14 cellular contexts compared by ENCODE assay signal in the genomic region with DNA sequence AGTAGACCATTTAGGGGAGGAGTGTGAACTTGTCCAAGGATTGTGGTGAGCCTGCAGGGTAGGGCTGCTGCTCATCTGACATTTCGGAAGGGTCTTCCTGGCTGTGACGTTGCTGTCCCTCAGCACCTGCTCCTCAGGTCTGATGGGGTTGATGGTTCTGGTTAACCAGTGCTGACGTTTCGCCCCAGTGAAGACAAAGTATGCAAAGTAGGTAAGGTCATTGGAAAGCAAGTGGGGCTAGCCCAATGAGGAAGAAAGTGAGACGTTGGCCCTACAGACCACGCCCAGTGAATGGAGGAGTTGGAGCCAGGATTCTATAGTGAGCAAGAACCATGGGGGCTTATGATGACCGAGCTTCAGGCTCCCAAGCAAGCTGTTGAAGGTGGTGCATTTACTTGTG. TPM values are rescaled to one million over a fixed set of nuclear protein-coding genes. Genes with fewer than 3 reads are reported as not detected.
DNase-seq lines count a peak whose midpoint lies in the region; ATAC-seq and TF ChIP-seq lines count a peak whose summit lies in the region.
"Had no signal": no experiment of that assay in that cellular context is flagged by ENCODE, and none has a peak within 500 bp of the region (broad histone marks: within the 10 kb centered on the region; RNA-seq: fewer than 3 reads in every experiment).

No MANE protein-coding gene starts in this region.

- H3K27me3 ChIP-seq in uterus (no peaks in the 10 kb centered on the region), psoas muscle (ENCODE audit: insufficient read depth in 3 of 3, low read length in 2 of 3) (no peaks in the 10 kb centered on the region)
- H3K27me3 ChIP-seq: neutrophil had no signal

- intact Hi-C loops in uterus (cut with DNase I; ENCODE audit: low total_unique reads) (no loop called here), psoas muscle (cut with DNase I) (no loop called here)

- no peak overlapping the region for H3K27ac ChIP-seq in uterus
- no peak overlapping the region for H3K27ac ChIP-seq in psoas muscle
- H3K27ac ChIP-seq: neutrophil had no signal

- H3K36me3 ChIP-seq in uterus (no peaks in the 10 kb centered on the region), psoas muscle (ENCODE audit: insufficient read depth in 1 of 2, low read depth in 1 of 2) (no peaks in the 10 kb centered on the region)
- H3K36me3 ChIP-seq: neutrophil had no signal

- no peak for TF ChIP-seq POLR2A in uterus (IDR thresholded peaks at IDR 0.05)

- H3K9me3 ChIP-seq in T-helper 17 cell (ENCODE audit: control insufficient read depth, low read length, poor library complexity, severe bottlenecking) (no peaks in the 10 kb centered on the region), uterus (no peaks in the 10 kb centered on the region), psoas muscle (no peaks in the 10 kb centered on the region)
- H3K9me3 ChIP-seq: neutrophil had no signal

- ATAC-seq in GM18498 (IDR thresholded peaks at IDR 0.05; ENCODE audit: unreplicated experiment) (peak; percentile 59), GM21447 (IDR thresholded peaks at IDR 0.05; ENCODE audit: unreplicated experiment) (peak; percentile 51), HG03135 (IDR thresholded peaks at IDR 0.05; ENCODE audit: unreplicated experiment) (peak; percentile 57), T-helper 17 cell (peak; percentile 25), psoas muscle (no peak)
- ATAC-seq in activated T-helper 17 cell treated with anti-CD3 and anti-CD28 coated beads, Interleukin-2, amount 50 U/mL, for 72 hours (replicated peaks), result no peak
- ATAC-seq: left cardiac atrium had no signal

- H3K4me3 Mint-ChIP-seq in T-helper 17 cell, result no peak overlapping the region
- H3K4me3 Mint-ChIP-seq in activated T-helper 17 cell treated with anti-CD3 and anti-CD28 coated beads, Interleukin-2, amount 50 U/mL, for 72 hours, result no peak overlapping the region
- H3K4me3 Mint-ChIP-seq: activated naive CD8-positive, alpha-beta T cell treated with anti-CD3 and anti-CD28 coated beads for 36 hours; stimulated activated naive CD8-positive, alpha-beta T cell treated with anti-CD3 and anti-CD28 coated beads, Interleukin-15, Interleukin-2, amounts not matched to agents 100 ng/mL and 50 ng/mL, for 24 hours had no signal

- no peaks in the 10 kb centered on the region for H3K9me3 Mint-ChIP-seq in activated T-helper 17 cell treated with anti-CD3 and anti-CD28 coated beads, Interleukin-2, amount 50 U/mL, for 72 hours
- H3K9me3 Mint-ChIP-seq: activated naive CD8-positive, alpha-beta T cell treated with anti-CD3 and anti-CD28 coated beads for 36 hours; stimulated activated naive CD8-positive, alpha-beta T cell treated with anti-CD3 and anti-CD28 coated beads, Interleukin-15, Interleukin-2, amounts not matched to agents 100 ng/mL and 50 ng/mL, for 24 hours had no signal

- no peak for TF ChIP-seq CTCF in uterus (IDR thresholded peaks at IDR 0.05)
- no peak for TF ChIP-seq CTCF in psoas muscle (IDR thresholded peaks at IDR 0.05)

- H3K27ac Mint-ChIP-seq in T-helper 17 cell, result no peak overlapping the region
- H3K27ac Mint-ChIP-seq in activated T-helper 17 cell treated with anti-CD3 and anti-CD28 coated beads, Interleukin-2, amount 50 U/mL, for 72 hours, result no peak overlapping the region
- H3K27ac Mint-ChIP-seq: activated naive CD8-positive, alpha-beta T cell treated with anti-CD3 and anti-CD28 coated beads for 36 hours; stimulated activated naive CD8-positive, alpha-beta T cell treated with anti-CD3 and anti-CD28 coated beads, Interleukin-15, Interleukin-2, amounts not matched to agents 100 ng/mL and 50 ng/mL, for 24 hours had no signal

- H3K4me3 ChIP-seq in uterus (no peak overlapping the region), psoas muscle (no peak overlapping the region)

- no peaks in the 10 kb centered on the region for H3K36me3 Mint-ChIP-seq in T-helper 17 cell (ENCODE audit: low read depth)
- H3K36me3 Mint-ChIP-seq in activated T-helper 17 cell treated with anti-CD3 and anti-CD28 coated beads, Interleukin-2, amount 50 U/mL, for 72 hours (ENCODE audit: low read depth), result no peaks in the 10 kb centered on the region
- H3K36me3 Mint-ChIP-seq: activated naive CD8-positive, alpha-beta T cell treated with anti-CD3 and anti-CD28 coated beads for 36 hours had no signal

- WGBS in psoas muscle, 3 donors, result 84 to 91% (median 89%) methylated on average over 7 of the region's 7 CpGs

- peaks cover 17% of the 10 kb centered on the region for H3K4me1 Mint-ChIP-seq in T-helper 17 cell
- H3K4me1 Mint-ChIP-seq in activated T-helper 17 cell treated with anti-CD3 and anti-CD28 coated beads, Interleukin-2, amount 50 U/mL, for 72 hours, result peaks cover 7% of the 10 kb centered on the region

- peaks cover 21% of the 10 kb centered on the region for H3K27me3 Mint-ChIP-seq in T-helper 17 cell
- peaks cover 12% of the 10 kb centered on the region for H3K27me3 Mint-ChIP-seq in activated T-helper 17 cell treated with anti-CD3 and anti-CD28 coated beads, Interleukin-2, amount 50 U/mL, for 72 hours

- DNase-seq in T-helper 17 cell (no peak), uterus (no peak), MV-4-11 (lab: John Stamatoyannopoulos, UW) (no peak), psoas muscle (no peak)
- DNase-seq: activated naive CD8-positive, alpha-beta T cell treated with anti-CD3 and anti-CD28 coated beads for 36 hours; foreskin melanocyte; left cardiac atrium; T-helper 1 cell had no signal

- no peaks in the 10 kb centered on the region for H3K4me1 ChIP-seq in uterus
- no peaks in the 10 kb centered on the region for H3K4me1 ChIP-seq in psoas muscle

RNA-seq across cellular contexts. Expression of gene ZNF396, which starts 33.4 kb away (rescaled TPM):
- under 1 TPM; 0.26 to 0.30 TPM for total RNA-seq in T-helper 17 cell
- total RNA-seq in uterus, result 1 to 10 TPM in 2 of 4 donors, under 1 TPM in 2; 0.26 to 3.9 (median 1.0) TPM
- under 1 TPM; 0.37 to 0.87 TPM for total RNA-seq in activated T-helper 17 cell treated with anti-CD3 and anti-CD28 coated beads, Interleukin-2, amount 50 U/mL, for 72 hours
- under 1 TPM; 0.30 to 0.79 (median 0.74) TPM for total RNA-seq in psoas muscle
- under 1 TPM; 0.38 to 0.73 (median 0.52) TPM for polyA plus RNA-seq in psoas muscle

Comparison
In these comparisons a context has a peak if more than half of its experiments do, and no peak if none do; other contexts are left out.
1. ATAC-seq: peak in GM18498 (single experiment), GM21447 (single experiment), HG03135 (single experiment) and T-helper 17 cell (single experiment); none in activated T-helper 17 cell treated with anti-CD3 and anti-CD28 coated beads, Interleukin-2, amount 50 U/mL, for 72 hours (single experiment) and psoas muscle (0 of 4).